Comparison of ENCODE assay signal across 1 cellular context in genomic region chr4:101938836-101939235, GRCh38.
A peak's percentile ranks its signal among the peaks of the same experiment; 100 is the strongest.
TF ChIP-seq lines count a peak whose summit lies in the region.

No MANE protein-coding gene starts in this region.

TF ChIP-seq in Ishikawa, 13 proteins besides CTCF, POLR2A, EP300 and RAD21 (continued from another document):
- TF ChIP-seq CREB1 (IDR thresholded peaks at IDR 0.05; ENCODE audit: low read depth) (no peak), ZBTB7A (IDR thresholded peaks at IDR 0.05; ENCODE audit: low read depth) (no peak), FOXM1 (IDR thresholded peaks at IDR 0.05; ENCODE audit: borderline replicate concordance, low read depth) (peak; percentile 82; the same call in 1 of the 2 replicates)
